Comparison of ENCODE assay signal across 14 cellular contexts in genomic region chr13:108917581-108917980, GRCh38.
DNase-seq lines count a peak whose midpoint lies in the region; ATAC-seq and TF ChIP-seq lines count a peak whose summit lies in the region.
"Had no signal": no experiment of that assay in that cellular context is flagged by ENCODE, and none has a peak within 500 bp of the region (broad histone marks: within the 10 kb centered on the region; RNA-seq: fewer than 3 reads in every experiment).

No MANE protein-coding gene starts in this region.

- no peak overlapping the region for H3K4ac ChIP-seq in mesenchymal stem cell (ENCODE audit: low read depth in 1 of 2, low read length in 2 of 2)

- TF ChIP-seq CTCF in AG09309 (IDR thresholded peaks at IDR 0.05; ENCODE audit: control insufficient read depth, insufficient read depth, low read depth, low read length, missing control alignments) (no peak), cardiac fibroblast (IDR thresholded peaks at IDR 0.05; ENCODE audit: low read depth, low read length) (no peak)

- no peak overlapping the region for H2BK120ac ChIP-seq in mesenchymal stem cell (ENCODE audit: low read depth, low read length)

- no peaks in the 10 kb centered on the region for H3K27me3 ChIP-seq in mesenchymal stem cell (ENCODE audit: control insufficient read depth in 1 of 2, insufficient read depth in 1 of 2, low read length in 2 of 2)
- H3K27me3 ChIP-seq: pancreas, SJCRH30 had no signal

- no peak overlapping the region for H3K23ac ChIP-seq in mesenchymal stem cell (ENCODE audit: low read length in 2 of 2)

- H2BK12ac ChIP-seq in mesenchymal stem cell (ENCODE audit: low read length in 2 of 2) = no peak overlapping the region

- peaks cover 3% of the 10 kb centered on the region for H3K27me3 Mint-ChIP-seq in activated naive CD8-positive, alpha-beta T cell treated with anti-CD3 and anti-CD28 coated beads, Interleukin-2, amount 50 U/mL, for 24 hours

- no peak overlapping the region for H4K91ac ChIP-seq in mesenchymal stem cell (ENCODE audit: low read length)

- no peak overlapping the region for H2BK15ac ChIP-seq in mesenchymal stem cell (ENCODE audit: low read depth, poor library complexity, severe bottlenecking)

- H3K4me1 Mint-ChIP-seq in activated naive CD8-positive, alpha-beta T cell treated with anti-CD3 and anti-CD28 coated beads, Interleukin-2, amount 50 U/mL, for 24 hours = peaks cover 20% of the 10 kb centered on the region

- peaks cover 9% of the 10 kb centered on the region for H3K4me1 ChIP-seq in mesenchymal stem cell (ENCODE audit: control insufficient read depth, insufficient read depth, low read depth, low read length)

- H3K9me3 Mint-ChIP-seq in activated naive CD8-positive, alpha-beta T cell treated with anti-CD3 and anti-CD28 coated beads, Interleukin-2, amount 50 U/mL, for 24 hours = no peaks in the 10 kb centered on the region

- H2BK5ac ChIP-seq in mesenchymal stem cell (ENCODE audit: low read depth, low read length, poor library complexity, severe bottlenecking) = no peak overlapping the region

- 50% methylated on average over 2 of the region's 3 CpGs for WGBS in mesenchymal stem cell

- no peaks in the 10 kb centered on the region for H3K9me3 ChIP-seq in mesenchymal stem cell (ENCODE audit: control insufficient read depth, low read length)
- H3K9me3 ChIP-seq: pancreas, SJCRH30 had no signal

- no peak overlapping the region for H4K8ac ChIP-seq in mesenchymal stem cell (ENCODE audit: low read length)

- DNase-seq in AG09309 (ENCODE audit: low read depth) (peak; percentile 37), M059J (ENCODE audit: low read depth) (peak; percentile 71), cardiac fibroblast (ENCODE audit: low read depth in 2 of 2) (peak; percentile 65 to 66), mesenchymal stem cell (peak; percentile 12), hepatic stellate cell (ENCODE audit: low spot score) (no peak)
- DNase-seq in activated naive CD4-positive, alpha-beta T cell (lab: John Stamatoyannopoulos, UW) = no peak
- no peak for DNase-seq in activated naive CD8-positive, alpha-beta T cell treated with anti-CD3 and anti-CD28 coated beads, Interleukin-2, amount 50 U/mL, for 24 hours
- DNase-seq: cortex of kidney; left colon; NCI-H345; pancreas; SJCRH30; stimulated activated naive CD4-positive, alpha-beta T cell had no signal

- no peak overlapping the region for H2AFZ ChIP-seq in mesenchymal stem cell (ENCODE audit: low read depth, low read length)

- H3K36me3 Mint-ChIP-seq in activated naive CD8-positive, alpha-beta T cell treated with anti-CD3 and anti-CD28 coated beads, Interleukin-2, amount 50 U/mL, for 24 hours (ENCODE audit: low read depth) = peaks cover 2% of the 10 kb centered on the region

- H3K27ac Mint-ChIP-seq in activated naive CD8-positive, alpha-beta T cell treated with anti-CD3 and anti-CD28 coated beads, Interleukin-2, amount 50 U/mL, for 24 hours = no peak overlapping the region

- no peaks in the 10 kb centered on the region for H3K79me1 ChIP-seq in mesenchymal stem cell (replicated peaks; ENCODE audit: low read length, poor library complexity, severe bottlenecking)

- H3K4me3 ChIP-seq in AG09309 (ENCODE audit: control insufficient read depth, low read depth, low read length) (no peak overlapping the region), cardiac fibroblast (replicated peaks in 1 of 2; ENCODE audit: low read depth in 2 of 2, low read length in 2 of 2) (no peak overlapping the region), mesenchymal stem cell (ENCODE audit: insufficient read depth in 1 of 2, low read depth in 1 of 2, low read length in 2 of 2) (no peak overlapping the region)
- H3K4me3 ChIP-seq: pancreas, SJCRH30 had no signal

- no peak overlapping the region for H2AK5ac ChIP-seq in mesenchymal stem cell (ENCODE audit: low read length, severe bottlenecking)

- no peak overlapping the region for H3K14ac ChIP-seq in mesenchymal stem cell (ENCODE audit: low read length in 2 of 2)

- no peak overlapping the region for H3K27ac ChIP-seq in mesenchymal stem cell (ENCODE audit: low read length, poor library complexity, severe bottlenecking)
- H3K27ac ChIP-seq: SJCRH30 had no signal

- ATAC-seq in GM18909 (IDR thresholded peaks at IDR 0.05; ENCODE audit: poor library complexity, unreplicated experiment) = no peak
- no peak for ATAC-seq in activated naive CD8-positive, alpha-beta T cell treated with anti-CD3 and anti-CD28 coated beads, Interleukin-2, amount 50 U/mL, for 24 hours
- ATAC-seq: left colon, pancreas had no signal

- H3K4me2 ChIP-seq in mesenchymal stem cell (ENCODE audit: low read length, poor library complexity, severe bottlenecking) = no peak overlapping the region

- no peaks in the 10 kb centered on the region for H3K36me3 ChIP-seq in mesenchymal stem cell (ENCODE audit: control insufficient read depth in 1 of 2, insufficient read depth in 2 of 2, low read depth in 1 of 2, low read length in 2 of 2)
- H3K36me3 ChIP-seq: pancreas, SJCRH30 had no signal

- H3K9ac ChIP-seq in mesenchymal stem cell (ENCODE audit: low read length) = no peak overlapping the region

- no peak overlapping the region for H3K18ac ChIP-seq in mesenchymal stem cell (ENCODE audit: low read depth in 1 of 2, low read length in 2 of 2)

- H3K4me3 Mint-ChIP-seq in activated naive CD8-positive, alpha-beta T cell treated with anti-CD3 and anti-CD28 coated beads, Interleukin-2, amount 50 U/mL, for 24 hours = no peak overlapping the region

Comparison
In these comparisons a context has a peak if more than half of its experiments do, and no peak if none do; other contexts are left out.
1. DNase-seq: peak in AG09309 (single experiment), M059J (single experiment), cardiac fibroblast (2 of 2) and mesenchymal stem cell (single experiment); none in activated naive CD4-positive, alpha-beta T cell (0 of 4), activated naive CD8-positive, alpha-beta T cell treated with anti-CD3 and anti-CD28 coated beads, Interleukin-2, amount 50 U/mL, for 24 hours (single experiment) and hepatic stellate cell (single experiment).